In the genomic region with DNA sequence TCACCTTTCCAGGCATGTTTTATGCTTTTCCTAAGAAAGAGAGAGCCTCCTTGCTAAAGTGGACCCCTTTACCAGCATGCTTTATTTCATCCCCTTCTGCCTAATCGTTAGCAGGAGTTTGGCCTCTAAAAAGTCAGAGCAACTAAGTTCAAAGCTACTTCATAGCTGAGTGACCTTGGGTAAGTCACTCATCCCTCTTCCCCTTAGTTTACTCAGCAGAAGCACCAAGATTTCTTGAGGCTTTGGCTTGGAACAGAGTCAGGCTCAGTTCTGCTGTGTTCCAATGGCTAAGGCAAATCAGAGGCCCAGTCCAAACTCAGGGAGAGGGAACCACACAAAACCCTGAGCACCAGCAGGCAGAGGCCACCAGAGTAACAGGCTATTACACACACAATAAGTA, we compare ENCODE assay signal across 13 cellular contexts.
DNase-seq lines count a peak whose midpoint lies in the region; ATAC-seq, FAIRE-seq and TF ChIP-seq lines count a peak whose summit lies in the region.
"Had no signal": no experiment of that assay in that cellular context is flagged by ENCODE, and none has a peak within 500 bp of the region (broad histone marks: within the 10 kb centered on the region; RNA-seq: fewer than 3 reads in every experiment).

No MANE protein-coding gene starts in this region.

- H3K4me2 ChIP-seq in BLaER1 treated with 17β-estradiol and CSF1 and Interleukin-3, amounts not matched to agents 10 nM and 100 nM, result peak overlapping the region in 6 of 11 experiments; percentile 12 to 56 (median 31); a peak in 8 of 22 replicates

- H3K27me3 ChIP-seq in BLaER1 treated with 17β-estradiol and CSF1 and Interleukin-3, amounts not matched to agents 10 nM and 100 nM, result no peaks in the 10 kb centered on the region
- no peaks in the 10 kb centered on the region for H3K27me3 ChIP-seq in body of pancreas

- no peaks in the 10 kb centered on the region for H3K36me3 Mint-ChIP-seq in activated T-cell treated with anti-CD3 and anti-CD28 coated beads, Interleukin-2, amount 50 U/mL, for 24 hours (ENCODE audit: low read depth)
- H3K36me3 Mint-ChIP-seq: CD4-positive, alpha-beta memory T cell had no signal

- ATAC-seq in body of pancreas, result no peak

- H3K27ac Mint-ChIP-seq in activated T-cell treated with anti-CD3 and anti-CD28 coated beads, Interleukin-2, amount 50 U/mL, for 24 hours, result no peak overlapping the region
- H3K27ac Mint-ChIP-seq: CD14-positive monocyte; CD4-positive, alpha-beta memory T cell had no signal

- peaks cover 4% of the 10 kb centered on the region for H3K9me3 Mint-ChIP-seq in activated T-cell treated with anti-CD3 and anti-CD28 coated beads, Interleukin-2, amount 50 U/mL, for 24 hours

- H3K9me3 ChIP-seq in BLaER1 treated with 17β-estradiol and CSF1 and Interleukin-3, amounts not matched to agents 10 nM and 100 nM (replicated peaks in 1 of 11), result peaks cover 9 to 36% (median 20%) of the 10 kb centered on the region in 11 experiments; a peak in 21 of 22 replicates
- H3K9me3 ChIP-seq in body of pancreas, result no peaks in the 10 kb centered on the region
- H3K9me3 ChIP-seq: BE2C had no signal

- no peak overlapping the region for H3K9ac ChIP-seq in BLaER1 treated with 17β-estradiol and CSF1 and Interleukin-3, amounts not matched to agents 10 nM and 100 nM

- intact Hi-C loops in body of pancreas (cut with DNase I), result no loop called here

- H3K4me3 ChIP-seq in BLaER1 treated with 17β-estradiol and CSF1 and Interleukin-3, amounts not matched to agents 10 nM and 100 nM, result no peak overlapping the region
- H3K4me3 ChIP-seq in body of pancreas, result no peak overlapping the region

- H3K4me1 Mint-ChIP-seq in activated T-cell treated with anti-CD3 and anti-CD28 coated beads, Interleukin-2, amount 50 U/mL, for 24 hours (ENCODE audit: low read depth), result peaks cover 8% of the 10 kb centered on the region
- H3K4me1 Mint-ChIP-seq: CD14-positive monocyte had no signal

- no peak for FAIRE-seq in GM12892 (lab: Jason Lieb, UNC)

- H3K27ac ChIP-seq in BLaER1 treated with 17β-estradiol and CSF1 and Interleukin-3, amounts not matched to agents 10 nM and 100 nM, result no peak overlapping the region
- H3K27ac ChIP-seq in body of pancreas, result peak overlapping the region in 3 of 4 donors; percentile 39 to 80 (median 47)

- no peak for TF ChIP-seq CTCF in body of pancreas (IDR thresholded peaks at IDR 0.05)

- H3K36me3 ChIP-seq in BLaER1 treated with 17β-estradiol and CSF1 and Interleukin-3, amounts not matched to agents 10 nM and 100 nM, result no peaks in the 10 kb centered on the region
- no peaks in the 10 kb centered on the region for H3K36me3 ChIP-seq in body of pancreas (replicated peaks in 1 of 2; ENCODE audit: insufficient read depth in 1 of 2, low read depth in 2 of 2)
- H3K36me3 ChIP-seq: BE2C had no signal

- H4K20me1 ChIP-seq in BLaER1 treated with 17β-estradiol and CSF1 and Interleukin-3, amounts not matched to agents 10 nM and 100 nM, result no peaks in the 10 kb centered on the region

- H3K27me3 Mint-ChIP-seq in activated T-cell treated with anti-CD3 and anti-CD28 coated beads, Interleukin-2, amount 50 U/mL, for 24 hours, result peaks cover 58% of the 10 kb centered on the region

- DNase-seq in body of pancreas, result no peak
- DNase-seq in kidney tubule cell (ENCODE audit: low spot score), result peak; percentile 57
- no peak for DNase-seq in RPMI8226
- no peak for DNase-seq in GM12892 (ENCODE audit: insufficient read length)
- no peak for DNase-seq in activated T-cell treated with anti-CD3 and anti-CD28 coated beads, Interleukin-2, amount 50 U/mL, for 24 hours
- DNase-seq: BE2C; CD4-positive, alpha-beta memory T cell; DMS153; DMS79; GDM1; KG1 had no signal

- H3K4me1 ChIP-seq in BLaER1 treated with 17β-estradiol and CSF1 and Interleukin-3, amounts not matched to agents 10 nM and 100 nM, result peaks cover 0 to 44% (median 24%) of the 10 kb centered on the region in 10 experiments; a peak in 15 of 20 replicates
- H3K4me1 ChIP-seq in body of pancreas, result peaks cover 36% of the 10 kb centered on the region
- H3K4me1 ChIP-seq: BE2C had no signal

- TF ChIP-seq POLR2A in body of pancreas (IDR thresholded peaks at IDR 0.05) (no peak), GM12892 (IDR thresholded peaks at IDR 0.05; ENCODE audit: low read depth, low read length) (no peak)

- H3K4me3 Mint-ChIP-seq in activated T-cell treated with anti-CD3 and anti-CD28 coated beads, Interleukin-2, amount 50 U/mL, for 24 hours, result no peak overlapping the region
- H3K4me3 Mint-ChIP-seq: CD4-positive, alpha-beta memory T cell had no signal

- 29 to 38% methylated on average over 1 of the region's 1 CpG for WGBS in body of pancreas, 2 donors

Comparison
In these comparisons a context has a peak if more than half of its experiments do, and no peak if none do; other contexts are left out.
1. H3K27ac ChIP-seq: peak in body of pancreas (3 of 4); none in BLaER1 treated with 17β-estradiol and CSF1 and Interleukin-3, amounts not matched to agents 10 nM and 100 nM (0 of 11).